8 cellular contexts compared by ENCODE assay signal in the genomic region with DNA sequence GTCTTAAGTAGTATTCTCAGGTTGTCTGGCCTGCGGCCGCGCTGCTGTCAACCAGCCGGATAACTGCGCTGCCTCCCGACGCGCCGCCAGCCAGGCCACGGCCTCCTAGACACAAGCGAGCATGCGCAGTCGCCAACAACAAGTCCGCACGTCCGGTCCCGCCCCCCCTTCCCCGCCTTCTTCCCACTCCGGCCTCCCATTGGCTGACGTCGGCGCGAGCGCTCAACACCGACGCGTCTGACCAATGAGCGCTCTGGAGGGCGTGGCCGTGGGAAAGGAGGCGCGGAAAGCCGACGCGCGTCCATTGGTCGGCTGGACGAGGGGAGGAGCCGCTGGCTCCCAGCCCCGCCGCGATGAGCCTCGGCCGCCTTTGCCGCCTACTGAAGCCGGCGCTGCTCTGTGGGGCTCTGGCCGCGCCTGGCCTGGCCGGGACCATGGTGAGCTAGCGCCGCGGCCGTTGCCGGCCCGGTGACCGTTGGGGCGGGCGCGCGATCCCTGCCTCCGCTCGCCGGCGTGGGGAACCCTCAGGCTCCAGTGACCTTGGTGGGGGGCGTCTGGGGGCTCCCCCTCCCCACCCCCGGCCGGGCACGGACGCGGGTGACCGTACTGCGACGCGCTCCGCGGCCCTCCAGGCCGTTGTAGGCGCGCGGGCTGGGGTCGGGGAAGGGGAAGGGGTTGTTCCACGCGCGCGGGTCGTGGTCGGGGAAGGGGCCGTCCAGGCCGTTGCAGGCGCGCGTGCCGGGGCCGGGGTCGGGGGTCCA. TPM values are rescaled to one million over a fixed set of nuclear protein-coding genes. Genes with fewer than 3 reads are reported as not detected.
DNase-seq lines count a peak whose midpoint lies in the region; ATAC-seq lines count a peak whose summit lies in the region.

A gene with protein sequence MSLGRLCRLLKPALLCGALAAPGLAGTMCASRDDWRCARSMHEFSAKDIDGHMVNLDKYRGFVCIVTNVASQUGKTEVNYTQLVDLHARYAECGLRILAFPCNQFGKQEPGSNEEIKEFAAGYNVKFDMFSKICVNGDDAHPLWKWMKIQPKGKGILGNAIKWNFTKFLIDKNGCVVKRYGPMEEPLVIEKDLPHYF (plus strand): TSS at position 304 of the 761 bp plus-strand sequence. CDS start 50 bp downstream, at position 354.

- no peaks in the 10 kb centered on the region for H3K79me1 ChIP-seq in mesendoderm (ENCODE audit: low read length)

- H3K27me3 Mint-ChIP-seq in activated CD8-positive, alpha-beta memory T cell treated with anti-CD3 and anti-CD28 coated beads, Interleukin-2, amount 10 ng/mL, durations not matched to agents 7 days and 5 days: no peaks in the 10 kb centered on the region

- peak; percentile 53 for ATAC-seq in GM21367 (IDR thresholded peaks at IDR 0.05; ENCODE audit: unreplicated experiment)
- ATAC-seq in activated CD8-positive, alpha-beta memory T cell treated with anti-CD3 and anti-CD28 coated beads, Interleukin-2, amount 10 ng/mL, durations not matched to agents 7 days and 5 days: peak; percentile 90

- no peak within 1 kb of the TSS for H2AK5ac ChIP-seq in mesendoderm (ENCODE audit: low read length)

- H2BK15ac ChIP-seq in mesendoderm (replicated peaks; ENCODE audit: low read depth): no peak within 1 kb of the TSS

- H3K36me3 ChIP-seq in NT2/D1 (ENCODE audit: insufficient read depth, insufficient read length, low read length): peaks cover 35% of the 10 kb centered on the region
- no peaks in the 10 kb centered on the region for H3K36me3 ChIP-seq in endocrine pancreas (ENCODE audit: control insufficient read depth, insufficient read depth, low read length)
- peaks cover 2% of the 10 kb centered on the region for H3K36me3 ChIP-seq in mesendoderm (ENCODE audit: control insufficient read depth, insufficient read depth, low read length)

- H4K8ac ChIP-seq in mesendoderm (ENCODE audit: low read depth, low read length): no peak within 1 kb of the TSS

- H3K27ac ChIP-seq in mesendoderm (ENCODE audit: low read depth, low read length): peak within 1 kb of the TSS; percentile 99

- peaks cover 20% of the 10 kb centered on the region for H3K4me1 ChIP-seq in NT2/D1 (ENCODE audit: insufficient read depth, insufficient read length)
- H3K4me1 ChIP-seq in endocrine pancreas (ENCODE audit: control insufficient read depth, insufficient read depth, low read length): no peaks in the 10 kb centered on the region
- H3K4me1 ChIP-seq in mesendoderm (ENCODE audit: control insufficient read depth, low read depth, low read length): peaks cover 3% of the 10 kb centered on the region

- H3K18ac ChIP-seq in mesendoderm (ENCODE audit: low read length): peak within 1 kb of the TSS; percentile 97

- H3K9me3 ChIP-seq in NT2/D1 (ENCODE audit: insufficient read depth, low read length): no peaks in the 10 kb centered on the region
- H3K9me3 ChIP-seq in endocrine pancreas (ENCODE audit: control insufficient read depth, low read length): no peaks in the 10 kb centered on the region

- peaks cover 4% of the 10 kb centered on the region for H3K79me2 ChIP-seq in mesendoderm (ENCODE audit: control insufficient read depth, insufficient read depth, low read length)

- H3K4me3 Mint-ChIP-seq in activated CD8-positive, alpha-beta memory T cell treated with anti-CD3 and anti-CD28 coated beads, Interleukin-2, amount 10 ng/mL, durations not matched to agents 7 days and 5 days: peak within 1 kb of the TSS; percentile 70

- H3K27ac Mint-ChIP-seq in activated CD8-positive, alpha-beta memory T cell treated with anti-CD3 and anti-CD28 coated beads, Interleukin-2, amount 10 ng/mL, durations not matched to agents 7 days and 5 days: peak within 1 kb of the TSS; percentile 84

- peak; percentile 100 for DNase-seq in COLO829 (ENCODE audit: low spot score)
- peak in 75 of 76 experiments; percentile 85 to 100 (median 99) for DNase-seq in HUDEP-2 (lab: John Stamatoyannopoulos, UW; ENCODE audit: unreplicated experiment in 76 of 76)
- peak; percentile 99 for DNase-seq in NT2/D1 (ENCODE audit: low read depth, low spot score)
- peak; percentile 99 for DNase-seq in activated CD8-positive, alpha-beta memory T cell treated with anti-CD3 and anti-CD28 coated beads, Interleukin-2, amount 10 ng/mL, durations not matched to agents 7 days and 5 days
- peak; percentile 100 for DNase-seq in mesendoderm
- DNase-seq in stimulated activated CD8-positive, alpha-beta memory T cell treated with anti-CD3 and anti-CD28 coated beads, Interleukin-15, amount 100 ng/mL, for 1 hour (ENCODE audit: low read depth): peak; percentile 98

- peaks cover 39% of the 10 kb centered on the region for H3K4me1 Mint-ChIP-seq in activated CD8-positive, alpha-beta memory T cell treated with anti-CD3 and anti-CD28 coated beads, Interleukin-2, amount 10 ng/mL, durations not matched to agents 7 days and 5 days

- no peak within 1 kb of the TSS for H2BK5ac ChIP-seq in mesendoderm (ENCODE audit: low read length)

- peak within 1 kb of the TSS; percentile 92 for H3K4ac ChIP-seq in mesendoderm (ENCODE audit: low read depth, low read length)

- peak within 1 kb of the TSS; percentile 96 for H3K4me2 ChIP-seq in mesendoderm (ENCODE audit: low read length)

- H3K23ac ChIP-seq in mesendoderm (ENCODE audit: low read length): no peak within 1 kb of the TSS

- WGBS in mesendoderm (ENCODE audit: extremely low coverage, insufficient coverage, low lambda C conversion rate): no CpG with 5 or more reads among the region's 96 CpGs

- peaks cover 9% of the 10 kb centered on the region for H3K36me3 Mint-ChIP-seq in activated CD8-positive, alpha-beta memory T cell treated with anti-CD3 and anti-CD28 coated beads, Interleukin-2, amount 10 ng/mL, durations not matched to agents 7 days and 5 days

- H2BK120ac ChIP-seq in mesendoderm (ENCODE audit: low read depth, low read length): peak within 1 kb of the TSS; percentile 39

- peaks cover 3% of the 10 kb centered on the region for H3K9me3 Mint-ChIP-seq in activated CD8-positive, alpha-beta memory T cell treated with anti-CD3 and anti-CD28 coated beads, Interleukin-2, amount 10 ng/mL, durations not matched to agents 7 days and 5 days (ENCODE audit: low read depth)

- H3K56ac ChIP-seq in mesendoderm (ENCODE audit: low read length): peak within 1 kb of the TSS; percentile 99

- no peak within 1 kb of the TSS for H4K5ac ChIP-seq in mesendoderm (ENCODE audit: low read length)

- H3K4me3 ChIP-seq in NT2/D1 (ENCODE audit: insufficient read length, low read depth) (peak within 1 kb of the TSS; percentile 76), endocrine pancreas (ENCODE audit: control insufficient read depth, insufficient read depth, low read length) (peak within 1 kb of the TSS; percentile 38), mesendoderm (ENCODE audit: low read length) (peak within 1 kb of the TSS; percentile 73)

- CTCF ChIA-PET in activated CD8-positive, alpha-beta memory T cell treated with anti-CD3 and anti-CD28 coated beads, Interleukin-2, amount 10 ng/mL, durations not matched to agents 7 days and 5 days (lab: Charles Lee): interaction anchor here (0.8 to 3.0 kb wide), 7 partner anchors 9 to 120 kb away, joined by 3 to 15 read pairs (median 3); a partner anchor contains a TSS

- H3K27me3 ChIP-seq in NT2/D1 (ENCODE audit: insufficient read depth, insufficient read length) (no peaks in the 10 kb centered on the region), endocrine pancreas (ENCODE audit: control insufficient read depth, insufficient read depth, low read length) (no peaks in the 10 kb centered on the region), mesendoderm (ENCODE audit: insufficient read depth, low read length, poor library complexity) (no peaks in the 10 kb centered on the region)

- H3K9ac ChIP-seq in NT2/D1 (ENCODE audit: insufficient read length, low read depth) (peak within 1 kb of the TSS; percentile 96), endocrine pancreas (ENCODE audit: control insufficient read depth, insufficient read depth, low read length) (peak within 1 kb of the TSS; percentile 81), mesendoderm (ENCODE audit: low read length) (peak within 1 kb of the TSS; percentile 92)

RNA-seq across cellular contexts. Expression of the gene that starts here (rescaled TPM):
- 100 to 1,000 TPM; 143 to 217 TPM for total RNA-seq in activated CD8-positive, alpha-beta memory T cell treated with anti-CD3 and anti-CD28 coated beads, Interleukin-2, amount 10 ng/mL, durations not matched to agents 7 days and 5 days
- 395 TPM for polyA plus RNA-seq in mesendoderm (2013, experiment 1 of 2)
- polyA plus RNA-seq in mesendoderm (2013, experiment 2 of 2): 398 TPM

Comparison
In these comparisons a context has a peak if more than half of its experiments do, and no peak if none do; other contexts are left out.
1. Peak in every context shown above with its lines: DNase-seq, ATAC-seq, H3K4me3 ChIP-seq and H3K27ac ChIP-seq.